1 cellular context compared by ENCODE assay signal in the genomic region with DNA sequence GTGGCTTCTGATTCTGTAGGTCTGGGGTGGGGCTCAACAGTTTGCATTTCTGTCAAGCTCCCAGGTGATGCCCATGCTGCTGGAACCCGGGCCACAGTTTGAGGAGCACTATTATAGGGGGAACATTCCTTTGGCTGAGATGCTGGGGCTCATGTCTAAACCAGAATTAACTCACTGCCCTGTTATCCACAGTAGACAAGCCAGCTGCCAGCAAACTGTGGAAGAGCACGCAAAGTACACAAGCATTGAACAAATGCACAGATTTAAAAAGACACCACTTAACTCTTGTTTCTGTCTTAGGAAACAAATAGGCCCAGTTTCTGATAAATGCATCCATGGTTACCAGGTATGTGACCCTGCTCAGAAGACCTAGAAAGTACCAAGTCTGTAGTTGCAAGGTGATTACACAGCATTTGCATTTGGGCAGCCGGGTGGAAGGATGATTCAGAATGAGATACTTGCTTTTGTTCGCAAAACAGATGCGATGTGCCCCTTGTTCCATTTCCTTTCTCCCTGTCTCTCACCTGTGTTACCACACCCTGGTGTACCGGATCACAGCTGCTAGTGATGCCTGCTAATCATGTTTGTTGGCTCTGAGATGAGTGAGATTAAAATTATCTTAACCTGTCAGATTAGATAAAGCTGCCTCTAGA.
A peak's percentile ranks its signal among the peaks of the same experiment; 100 is the strongest.
TF ChIP-seq lines count a peak whose summit lies in the region.

No MANE protein-coding gene starts in this region.

TF ChIP-seq in GM12878, 131 proteins besides CTCF, POLR2A, EP300 and RAD21 (continued from another document):
- TF ChIP-seq, protein P1, sequence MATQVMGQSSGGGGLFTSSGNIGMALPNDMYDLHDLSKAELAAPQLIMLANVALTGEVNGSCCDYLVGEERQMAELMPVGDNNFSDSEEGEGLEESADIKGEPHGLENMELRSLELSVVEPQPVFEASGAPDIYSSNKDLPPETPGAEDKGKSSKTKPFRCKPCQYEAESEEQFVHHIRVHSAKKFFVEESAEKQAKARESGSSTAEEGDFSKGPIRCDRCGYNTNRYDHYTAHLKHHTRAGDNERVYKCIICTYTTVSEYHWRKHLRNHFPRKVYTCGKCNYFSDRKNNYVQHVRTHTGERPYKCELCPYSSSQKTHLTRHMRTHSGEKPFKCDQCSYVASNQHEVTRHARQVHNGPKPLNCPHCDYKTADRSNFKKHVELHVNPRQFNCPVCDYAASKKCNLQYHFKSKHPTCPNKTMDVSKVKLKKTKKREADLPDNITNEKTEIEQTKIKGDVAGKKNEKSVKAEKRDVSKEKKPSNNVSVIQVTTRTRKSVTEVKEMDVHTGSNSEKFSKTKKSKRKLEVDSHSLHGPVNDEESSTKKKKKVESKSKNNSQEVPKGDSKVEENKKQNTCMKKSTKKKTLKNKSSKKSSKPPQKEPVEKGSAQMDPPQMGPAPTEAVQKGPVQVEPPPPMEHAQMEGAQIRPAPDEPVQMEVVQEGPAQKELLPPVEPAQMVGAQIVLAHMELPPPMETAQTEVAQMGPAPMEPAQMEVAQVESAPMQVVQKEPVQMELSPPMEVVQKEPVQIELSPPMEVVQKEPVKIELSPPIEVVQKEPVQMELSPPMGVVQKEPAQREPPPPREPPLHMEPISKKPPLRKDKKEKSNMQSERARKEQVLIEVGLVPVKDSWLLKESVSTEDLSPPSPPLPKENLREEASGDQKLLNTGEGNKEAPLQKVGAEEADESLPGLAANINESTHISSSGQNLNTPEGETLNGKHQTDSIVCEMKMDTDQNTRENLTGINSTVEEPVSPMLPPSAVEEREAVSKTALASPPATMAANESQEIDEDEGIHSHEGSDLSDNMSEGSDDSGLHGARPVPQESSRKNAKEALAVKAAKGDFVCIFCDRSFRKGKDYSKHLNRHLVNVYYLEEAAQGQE (IDR thresholded peaks at IDR 0.05; ENCODE audit: low read depth, low read length), result no peak
- no peak for TF ChIP-seq ZBED1 (IDR thresholded peaks at IDR 0.05; ENCODE audit: borderline replicate concordance)
- TF ChIP-seq CBFB (IDR thresholded peaks at IDR 0.05; ENCODE audit: low read depth), result no peak
- TF ChIP-seq EGR1 (IDR thresholded peaks at IDR 0.05; ENCODE audit: borderline replicate concordance in 1 of 2, low read depth in 2 of 2, low read length in 2 of 2), result no peak
- TF ChIP-seq, protein P2, sequence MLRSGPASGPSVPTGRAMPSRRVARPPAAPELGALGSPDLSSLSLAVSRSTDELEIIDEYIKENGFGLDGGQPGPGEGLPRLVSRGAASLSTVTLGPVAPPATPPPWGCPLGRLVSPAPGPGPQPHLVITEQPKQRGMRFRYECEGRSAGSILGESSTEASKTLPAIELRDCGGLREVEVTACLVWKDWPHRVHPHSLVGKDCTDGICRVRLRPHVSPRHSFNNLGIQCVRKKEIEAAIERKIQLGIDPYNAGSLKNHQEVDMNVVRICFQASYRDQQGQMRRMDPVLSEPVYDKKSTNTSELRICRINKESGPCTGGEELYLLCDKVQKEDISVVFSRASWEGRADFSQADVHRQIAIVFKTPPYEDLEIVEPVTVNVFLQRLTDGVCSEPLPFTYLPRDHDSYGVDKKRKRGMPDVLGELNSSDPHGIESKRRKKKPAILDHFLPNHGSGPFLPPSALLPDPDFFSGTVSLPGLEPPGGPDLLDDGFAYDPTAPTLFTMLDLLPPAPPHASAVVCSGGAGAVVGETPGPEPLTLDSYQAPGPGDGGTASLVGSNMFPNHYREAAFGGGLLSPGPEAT (IDR thresholded peaks at IDR 0.05; ENCODE audit: low read depth), result no peak
- TF ChIP-seq BHLHE40 (IDR thresholded peaks at IDR 0.05; ENCODE audit: borderline replicate concordance in 1 of 2, low read depth in 2 of 2, low read length in 1 of 2), result no peak
- peak; percentile 64; the same call in 1 of the 2 replicates for TF ChIP-seq TCF3 (IDR thresholded peaks at IDR 0.05; ENCODE audit: borderline replicate concordance, insufficient read depth, low read depth, low read length)
- TF ChIP-seq MTA2 (IDR thresholded peaks at IDR 0.05; ENCODE audit: low read depth), result no peak
- TF ChIP-seq PAX5 (IDR thresholded peaks at IDR 0.05; ENCODE audit: borderline replicate concordance, low read depth, low read length), result peak; percentile 50; the same call in 1 of the 2 replicates
